Comparison of ENCODE assay signal across 20 cellular contexts in genomic region chr2:105390454-105390853, GRCh38. TPM values are rescaled to one million over a fixed set of nuclear protein-coding genes. Genes with fewer than 3 reads are reported as not detected.
A peak's percentile ranks its signal among the peaks of the same experiment; 100 is the strongest.
DNase-seq lines count a peak whose midpoint lies in the region; ATAC-seq, FAIRE-seq and TF ChIP-seq lines count a peak whose summit lies in the region.
"Had no signal": no experiment of that assay in that cellular context is flagged by ENCODE, and none has a peak within 500 bp of the region (broad histone marks: within the 10 kb centered on the region; RNA-seq: fewer than 3 reads in every experiment).

No MANE protein-coding gene starts in this region.

- H3K36me3 ChIP-seq in GM23248 (ENCODE audit: low read depth): peaks cover 68% of the 10 kb centered on the region
- peaks cover 0 to 9% of the 10 kb centered on the region in 2 donors for H3K36me3 ChIP-seq in adrenal gland (replicated peaks in 1 of 2)
- H3K36me3 ChIP-seq in fibroblast of lung (ENCODE audit: control insufficient read depth, insufficient read depth, low read length): peaks cover 19% of the 10 kb centered on the region
- peaks cover 0 to 13% of the 10 kb centered on the region in 2 donors for H3K36me3 ChIP-seq in psoas muscle (ENCODE audit: insufficient read depth in 1 of 2, low read depth in 1 of 2)
- H3K36me3 ChIP-seq in small intestine (ENCODE audit: control insufficient read depth in 2 of 2, insufficient read depth in 2 of 2, low read length in 2 of 2): peaks cover 0 to 4% of the 10 kb centered on the region in 2 donors

- H3K4me1 ChIP-seq in GM23248 (ENCODE audit: insufficient read depth) (peaks cover 83% of the 10 kb centered on the region), adrenal gland (replicated peaks in 1 of 2) (peaks cover 9 to 37% of the 10 kb centered on the region in 2 donors), fibroblast of lung (ENCODE audit: control insufficient read depth, extremely low read depth, insufficient read depth, low read length) (peaks cover 40% of the 10 kb centered on the region), psoas muscle (peaks cover 59% of the 10 kb centered on the region), small intestine (ENCODE audit: control insufficient read depth in 2 of 2, insufficient read depth in 1 of 2, low read depth in 1 of 2, low read length in 1 of 2) (peaks cover 0 to 3% of the 10 kb centered on the region in 2 donors)

- intact Hi-C loops in adrenal gland (cut with DNase I): no loop called here
- intact Hi-C loops in psoas muscle (cut with DNase I): no loop called here

- H3K79me2 ChIP-seq in GM23248 (ENCODE audit: insufficient read depth) (peaks cover 97% of the 10 kb centered on the region), fibroblast of lung (ENCODE audit: control insufficient read depth, insufficient read depth, low read length) (peaks cover 87% of the 10 kb centered on the region)

- H3K9ac ChIP-seq in GM23248 (peak overlapping the region; percentile 22; the same call in 1 of the 2 replicates), fibroblast of lung (ENCODE audit: insufficient read depth, low read length) (no peak overlapping the region)

- ATAC-seq in psoas muscle: no peak

- H3K27ac ChIP-seq in GM23248 (peak overlapping the region; percentile 77), adrenal gland (peak overlapping the region in 4 of 5 donors; percentile 11 to 82 (median 46)), fibroblast of lung (ENCODE audit: insufficient read depth, low read length) (peak overlapping the region; percentile 82), psoas muscle (peak overlapping the region; percentile 88), small intestine (ENCODE audit: low read depth in 1 of 2, low read length in 1 of 2) (peak overlapping the region in 1 of 2 donors; percentile 22)

- H3K27me3 ChIP-seq in GM23248 (replicated peaks; ENCODE audit: insufficient read depth) (no peaks in the 10 kb centered on the region), adrenal gland (no peaks in the 10 kb centered on the region), fibroblast of lung (ENCODE audit: control insufficient read depth, insufficient read depth, low read length) (no peaks in the 10 kb centered on the region), psoas muscle (ENCODE audit: insufficient read depth in 3 of 3, low read length in 2 of 3) (no peaks in the 10 kb centered on the region), small intestine (ENCODE audit: control insufficient read depth in 2 of 2, insufficient read depth in 2 of 2, low read length in 2 of 2) (no peaks in the 10 kb centered on the region)

- no peak for FAIRE-seq in small intestine (lab: Jason Lieb, UNC)
- FAIRE-seq: frontal cortex, G401.6 had no signal

- in situ Hi-C loops in GM23248 (cut with MboI): no loop called here

- H2AFZ ChIP-seq in GM23248: no peak overlapping the region
- H2AFZ ChIP-seq in fibroblast of lung (ENCODE audit: low read length): no peak overlapping the region

- DNase-seq in GM23248 (peak; percentile 53), adrenal gland (no peak), fibroblast of lung (ENCODE audit: low read depth in 2 of 2) (no peak), psoas muscle (no peak), small intestine (no peak), DMS53 treated with DMSO at 0.1 percent for 48 hours (lab: John Stamatoyannopoulos, UW; ENCODE audit: unreplicated experiment) (no peak), NK-92 (lab: John Stamatoyannopoulos, UW; ENCODE audit: unreplicated experiment) (no peak), DMS53 (lab: John Stamatoyannopoulos, UW) (no peak)
- DNase-seq: activated CD4-positive, alpha-beta T cell treated with anti-CD3 and anti-CD28 coated beads for 1 hour; cerebellar nuclear complex; endodermal cell; Kasumi-1; NCI-H1092 treated with DMSO at 0.1 percent for 48 hours; NCI-H2081 treated with DMSO at 0.1 percent for 48 hours; NCI-H526 treated with DMSO at 0.1 percent for 48 hours; occipital lobe; stimulated activated CD4-positive, alpha-beta T cell treated with anti-CD3 and anti-CD28 coated beads, Interleukin-4, amount 100 ng/mL, for 4 hours; substantia nigra had no signal

- H3K9me3 ChIP-seq in GM23248 (ENCODE audit: low read depth): no peaks in the 10 kb centered on the region
- no peaks in the 10 kb centered on the region for H3K9me3 ChIP-seq in adrenal gland (replicated peaks in 1 of 3)
- no peaks in the 10 kb centered on the region for H3K9me3 ChIP-seq in fibroblast of lung (ENCODE audit: control insufficient read depth, insufficient read depth, low read depth, low read length)
- no peaks in the 10 kb centered on the region for H3K9me3 ChIP-seq in psoas muscle
- H3K9me3 ChIP-seq in small intestine (ENCODE audit: control insufficient read depth, low read depth): no peaks in the 10 kb centered on the region

- H4K20me1 ChIP-seq in GM23248 (ENCODE audit: insufficient read depth) (0 out of 2 replicates have a peak, but pooled peaks cover 7% of the 10 kb centered on the region), fibroblast of lung (ENCODE audit: control insufficient read depth, extremely low read depth, insufficient read depth, low read length) (no peaks in the 10 kb centered on the region)

- H3K9me2 ChIP-seq in GM23248 (ENCODE audit: insufficient read depth): no peaks in the 10 kb centered on the region

- peak overlapping the region; percentile 10; the same call in 1 of the 2 replicates for H3K4me3 ChIP-seq in GM23248
- H3K4me3 ChIP-seq in adrenal gland: no peak overlapping the region
- no peak overlapping the region for H3K4me3 ChIP-seq in fibroblast of lung (replicated peaks in 1 of 4; ENCODE audit: control extremely low read depth in 1 of 4, insufficient read depth in 1 of 4, low read depth in 3 of 4, low read length in 4 of 4)
- no peak overlapping the region for H3K4me3 ChIP-seq in psoas muscle
- no peak overlapping the region for H3K4me3 ChIP-seq in small intestine (ENCODE audit: low read depth in 1 of 2, low read length in 2 of 2)

- TF ChIP-seq CTCF in adrenal gland (IDR thresholded peaks at IDR 0.05) (no peak), fibroblast of lung (conservative IDR thresholded peaks at IDR 0.05 in 1 of 2, IDR thresholded peaks at IDR 0.05 in 1 of 2; ENCODE audit: low read depth in 1 of 2, low read length in 2 of 2) (no peak), psoas muscle (IDR thresholded peaks at IDR 0.05) (no peak)

- TF ChIP-seq POLR2A in adrenal gland (IDR thresholded peaks at IDR 0.05): no peak

- peaks cover 93% of the 10 kb centered on the region for H3F3A ChIP-seq in GM23248 (ENCODE audit: insufficient read depth)

- H3K4me2 ChIP-seq in GM23248 (ENCODE audit: unreplicated experiment) (peak overlapping the region; percentile 54), fibroblast of lung (ENCODE audit: extremely low read depth, insufficient read depth, low read length) (peak overlapping the region; percentile 58)

RNA-seq across cellular contexts. Expression of gene FHL2, which starts 8.4 kb away (rescaled TPM):
- 383 and 404 TPM in 2 replicates for total RNA-seq in GM23248 (2014; rRNA removed; shearing (Covaris generic))
- 598 and 610 TPM in 2 replicates for polyA plus RNA-seq in GM23248 (2016; fragmentation: Nextera tagmentation; extraction: Ambion mirVana)
- total RNA-seq in adrenal gland: 100 to 1,000 TPM in 6 of 8 donors, 10 to 100 TPM in 2; 41.2 to 213 (median 138) TPM
- polyA plus RNA-seq in adrenal gland: 10 to 100 TPM; 43.8 to 54.9 (median 50.8) TPM
- total RNA-seq in fibroblast of lung: 120 and 144 TPM in 2 replicates
- polyA plus RNA-seq in fibroblast of lung: 415 and 421 TPM in 2 replicates
- polyA plus RNA-seq in fibroblast of lung (2012): 318 and 323 TPM in 2 replicates
- polyA minus RNA-seq in fibroblast of lung (ENCODE audit: low replicate concordance): 483 and 485 TPM in 2 replicates
- total RNA-seq in psoas muscle: 100 to 1,000 TPM in 1 of 4 donors, 10 to 100 TPM in 3; 33.5 to 114 (median 51.7) TPM
- polyA plus RNA-seq in psoas muscle: 10 to 100 TPM; 24.7 to 40.9 (median 28.5) TPM
- 100 to 1,000 TPM in 2 of 3 donors, 10 to 100 TPM in 1; 39.4 to 150 (median 112) TPM for polyA plus RNA-seq in small intestine

RNA-seq across cellular contexts. Expression of gene C2orf49, which starts 53.1 kb away (rescaled TPM):
- total RNA-seq in GM23248 (2014; rRNA removed; shearing (Covaris generic)): 9.0 and 17.6 TPM in 2 replicates
- polyA plus RNA-seq in GM23248 (2016; fragmentation: Nextera tagmentation; extraction: Ambion mirVana) (11.4 and 13.6 TPM in 2 replicates), adrenal gland (10 to 100 TPM in 1 of 3 donors, 1 to 10 TPM in 2; 5.9 to 17.8 (median 7.4) TPM), fibroblast of lung (17.0 and 20.9 TPM in 2 replicates), psoas muscle (10 to 100 TPM; 13.2 to 24.6 (median 14.3) TPM), small intestine (1 to 10 TPM; 6.9 to 8.2 (median 8.1) TPM)
- total RNA-seq in adrenal gland (10 to 100 TPM in 6 of 8 donors, 1 to 10 TPM in 2; 9.3 to 18.6 (median 16.0) TPM), fibroblast of lung (23.4 and 28.4 TPM in 2 replicates), psoas muscle (10 to 100 TPM; 14.8 to 19.4 (median 15.5) TPM)
- 13.5 and 15.6 TPM in 2 replicates for polyA plus RNA-seq in fibroblast of lung (2012)
- polyA minus RNA-seq in fibroblast of lung (ENCODE audit: low replicate concordance): 0.75 and 1.3 TPM in 2 replicates
